In genomic region chr10:67785098-67785497, GRCh38 we compare ENCODE assay signal across 15 cellular contexts. TPM values are rescaled to one million over a fixed set of nuclear protein-coding genes. Genes with fewer than 3 reads are reported as not detected.
DNase-seq lines count a peak whose midpoint lies in the region; ATAC-seq, FAIRE-seq and TF ChIP-seq lines count a peak whose summit lies in the region.
"Had no signal": no experiment of that assay in that cellular context is flagged by ENCODE, and none has a peak within 500 bp of the region (broad histone marks: within the 10 kb centered on the region; RNA-seq: fewer than 3 reads in every experiment).

No MANE protein-coding gene starts in this region.

- H3K36me3 ChIP-seq in small intestine (ENCODE audit: control insufficient read depth in 2 of 2, insufficient read depth in 2 of 2, low read length in 2 of 2), result no peaks in the 10 kb centered on the region
- H3K36me3 ChIP-seq: left lung, SJSA1, upper lobe of left lung had no signal

- no peaks in the 10 kb centered on the region for H3K27me3 ChIP-seq in small intestine (ENCODE audit: control insufficient read depth in 2 of 2, insufficient read depth in 2 of 2, low read length in 2 of 2)
- H3K27me3 ChIP-seq: left lung, SJSA1, upper lobe of left lung had no signal

- no peaks in the 10 kb centered on the region for H3K9me3 Mint-ChIP-seq in activated CD4-positive, alpha-beta T cell treated with anti-CD3 and anti-CD28 coated beads, Interleukin-2, amount 10 ng/mL, durations not matched to agents 7 days and 5 days
- H3K9me3 Mint-ChIP-seq in activated CD8-positive, alpha-beta T cell treated with anti-CD3 and anti-CD28 coated beads for 36 hours, result no peaks in the 10 kb centered on the region
- H3K9me3 Mint-ChIP-seq: natural killer cell treated with Interleukin-12 subunit alpha and Interleukin-12 subunit beta and Interleukin-15 and Interleukin-18, amount 100 ng/mL, for 72 hours had no signal

- no peak for TF ChIP-seq POLR2A in H54 (IDR thresholded peaks at IDR 0.05; ENCODE audit: low read depth, low read length)

- no peaks in the 10 kb centered on the region for H3K9me3 ChIP-seq in small intestine (ENCODE audit: control insufficient read depth, low read depth)
- H3K9me3 ChIP-seq: left lung, SJSA1, upper lobe of left lung had no signal

- POLR2A ChIA-PET in activated CD4-positive, alpha-beta T cell treated with anti-CD3 and anti-CD28 coated beads, Interleukin-2, amount 10 ng/mL, durations not matched to agents 7 days and 5 days (lab: Charles Lee), result no interaction called here
- POLR2A ChIA-PET in activated CD8-positive, alpha-beta T cell treated with anti-CD3 and anti-CD28 coated beads for 36 hours (lab: Charles Lee), result interaction anchor here (0.5 kb wide), 1 partner anchor 44 kb away, joined by 3 read pairs; no protein-coding TSS in a partner anchor

- 35 to 43% (median 37%) methylated on average over 1 of the region's 1 CpG for WGBS in small intestine, 3 donors

- ATAC-seq in activated CD8-positive, alpha-beta T cell treated with anti-CD3 and anti-CD28 coated beads for 36 hours, result peak; percentile 60

- H3K36me3 Mint-ChIP-seq in activated CD4-positive, alpha-beta T cell treated with anti-CD3 and anti-CD28 coated beads, Interleukin-2, amount 10 ng/mL, durations not matched to agents 7 days and 5 days (ENCODE audit: low read depth), result peaks cover 3% of the 10 kb centered on the region
- H3K36me3 Mint-ChIP-seq in activated CD8-positive, alpha-beta T cell treated with anti-CD3 and anti-CD28 coated beads for 36 hours (ENCODE audit: low read depth), result no peaks in the 10 kb centered on the region
- H3K36me3 Mint-ChIP-seq: natural killer cell treated with Interleukin-12 subunit alpha and Interleukin-12 subunit beta and Interleukin-15 and Interleukin-18, amount 100 ng/mL, for 72 hours had no signal

- H3K4me1 ChIP-seq in small intestine (ENCODE audit: control insufficient read depth in 2 of 2, insufficient read depth in 1 of 2, low read depth in 1 of 2, low read length in 1 of 2), result peaks cover 5 to 8% of the 10 kb centered on the region in 2 donors
- H3K4me1 ChIP-seq: left lung had no signal

- no peak for TF ChIP-seq CTCF in activated CD8-positive, alpha-beta T cell treated with anti-CD3 and anti-CD28 coated beads for 36 hours (IDR thresholded peaks at IDR 0.05)

- H3K27me3 Mint-ChIP-seq in activated CD4-positive, alpha-beta T cell treated with anti-CD3 and anti-CD28 coated beads, Interleukin-2, amount 10 ng/mL, durations not matched to agents 7 days and 5 days, result no peaks in the 10 kb centered on the region
- no peaks in the 10 kb centered on the region for H3K27me3 Mint-ChIP-seq in activated CD8-positive, alpha-beta T cell treated with anti-CD3 and anti-CD28 coated beads for 36 hours

- H3K27ac ChIP-seq in small intestine (ENCODE audit: low read depth in 1 of 2, low read length in 1 of 2), result no peak overlapping the region
- H3K27ac ChIP-seq: left lung, SJSA1, upper lobe of left lung had no signal

- H3K4me1 Mint-ChIP-seq in activated CD4-positive, alpha-beta T cell treated with anti-CD3 and anti-CD28 coated beads, Interleukin-2, amount 10 ng/mL, durations not matched to agents 7 days and 5 days, result peaks cover 48% of the 10 kb centered on the region
- peaks cover 38% of the 10 kb centered on the region for H3K4me1 Mint-ChIP-seq in activated CD8-positive, alpha-beta T cell treated with anti-CD3 and anti-CD28 coated beads for 36 hours (ENCODE audit: low read depth)

- peak overlapping the region; percentile 71 for H3K27ac Mint-ChIP-seq in activated CD4-positive, alpha-beta T cell treated with anti-CD3 and anti-CD28 coated beads, Interleukin-2, amount 10 ng/mL, durations not matched to agents 7 days and 5 days
- H3K27ac Mint-ChIP-seq in activated CD8-positive, alpha-beta T cell treated with anti-CD3 and anti-CD28 coated beads for 36 hours, result peak overlapping the region; percentile 45
- H3K27ac Mint-ChIP-seq: natural killer cell treated with Interleukin-12 subunit alpha and Interleukin-12 subunit beta and Interleukin-15 and Interleukin-18, amount 100 ng/mL, for 72 hours had no signal

- FAIRE-seq in small intestine (lab: Jason Lieb, UNC), result no peak
- FAIRE-seq in H54 (lab: Jason Lieb, UNC), result no peak

- DNase-seq in activated CD4-positive, alpha-beta T cell treated with anti-CD3 and anti-CD28 coated beads, Interleukin-2, amount 10 ng/mL, durations not matched to agents 7 days and 5 days, result peak; percentile 54
- no peak for DNase-seq in activated CD4-positive, alpha-beta T cell treated with anti-CD3 and anti-CD28 coated beads, Interleukin-2, amount 50 U/mL, for 4 hours
- peak; percentile 62 for DNase-seq in MV-4-11 (lab: John Stamatoyannopoulos, UW)
- peak; percentile 77 for DNase-seq in activated CD8-positive, alpha-beta T cell treated with anti-CD3 and anti-CD28 coated beads for 36 hours
- DNase-seq in small intestine, result peak; percentile 21
- DNase-seq in OCI-M1 (lab: John Stamatoyannopoulos, UW), result no peak
- no peak for DNase-seq in H54 (ENCODE audit: insufficient read length, low spot score)
- no peak for DNase-seq in SHP77 (lab: John Stamatoyannopoulos, UW)
- DNase-seq: activated T-cell treated with anti-CD3 and anti-CD28 coated beads, Interleukin-2, amount 50 U/mL, for 1 hour; dermis blood vessel endothelial cell; hypothalamus; left lung; upper lobe of left lung had no signal

- intact Hi-C loops in activated CD8-positive, alpha-beta T cell treated with anti-CD3 and anti-CD28 coated beads for 36 hours (cut with micrococcal nuclease), result loop anchor here (5.0 kb wide), 2 partner anchors 67 to 372 kb away; no protein-coding TSS in a partner anchor

- no peak overlapping the region for H3K4me3 ChIP-seq in small intestine (ENCODE audit: low read depth in 1 of 2, low read length in 2 of 2)
- H3K4me3 ChIP-seq: left lung, SJSA1, upper lobe of left lung had no signal

- CTCF ChIA-PET in activated CD4-positive, alpha-beta T cell treated with anti-CD3 and anti-CD28 coated beads, Interleukin-2, amount 10 ng/mL, durations not matched to agents 7 days and 5 days (lab: Charles Lee), result interaction anchor here (0.7 to 1.3 kb wide), 4 partner anchors 9 to 518 kb away, joined by 3 to 6 read pairs (median 4); no protein-coding TSS in a partner anchor
- CTCF ChIA-PET in activated CD8-positive, alpha-beta T cell treated with anti-CD3 and anti-CD28 coated beads for 36 hours (lab: Charles Lee), result interaction anchor here (1.2 to 3.5 kb wide), 3 partner anchors 70 to 119 kb away, joined by 4 to 18 read pairs (median 9); partner anchors contain the start of gene CTNNA3

- no peak overlapping the region for H3K4me3 Mint-ChIP-seq in activated CD4-positive, alpha-beta T cell treated with anti-CD3 and anti-CD28 coated beads, Interleukin-2, amount 10 ng/mL, durations not matched to agents 7 days and 5 days
- H3K4me3 Mint-ChIP-seq in activated CD8-positive, alpha-beta T cell treated with anti-CD3 and anti-CD28 coated beads for 36 hours, result no peak overlapping the region
- H3K4me3 Mint-ChIP-seq: natural killer cell treated with Interleukin-12 subunit alpha and Interleukin-12 subunit beta and Interleukin-15 and Interleukin-18, amount 100 ng/mL, for 72 hours had no signal

RNA-seq across cellular contexts. Expression of gene DNAJC12, which starts 52.9 kb away (rescaled TPM):
- 1 to 10 TPM in 1 of 2 experiments, under 1 TPM in 1; 0.79 to 1.9 TPM for total RNA-seq in activated CD4-positive, alpha-beta T cell treated with anti-CD3 and anti-CD28 coated beads, Interleukin-2, amount 10 ng/mL, durations not matched to agents 7 days and 5 days
- 10 to 100 TPM; 29.1 to 32.5 TPM for total RNA-seq in activated CD8-positive, alpha-beta T cell treated with anti-CD3 and anti-CD28 coated beads for 36 hours
- polyA plus RNA-seq in small intestine, result 1 to 10 TPM; 4.6 to 7.8 (median 5.8) TPM

Comparison
In these comparisons a context has a peak if more than half of its experiments do, and no peak if none do; other contexts are left out.
1. DNase-seq: peak in activated CD4-positive, alpha-beta T cell treated with anti-CD3 and anti-CD28 coated beads, Interleukin-2, amount 10 ng/mL, durations not matched to agents 7 days and 5 days (single experiment), MV-4-11 (single experiment), activated CD8-positive, alpha-beta T cell treated with anti-CD3 and anti-CD28 coated beads for 36 hours (single experiment) and small intestine (single experiment); none in activated CD4-positive, alpha-beta T cell treated with anti-CD3 and anti-CD28 coated beads, Interleukin-2, amount 50 U/mL, for 4 hours (0 of 2), OCI-M1 (single experiment), H54 (single experiment) and SHP77 (0 of 2).
2. RNA of gene DNAJC12, which starts 52.9 kb away (total RNA-seq): 29.1 to 32.5 TPM in activated CD8-positive, alpha-beta T cell treated with anti-CD3 and anti-CD28 coated beads for 36 hours; 0.79 to 1.9 TPM in activated CD4-positive, alpha-beta T cell treated with anti-CD3 and anti-CD28 coated beads, Interleukin-2, amount 10 ng/mL, durations not matched to agents 7 days and 5 days; every median in the first group is over 10 times any median in the second.